1 cellular context compared by ENCODE assay signal in the genomic region with DNA sequence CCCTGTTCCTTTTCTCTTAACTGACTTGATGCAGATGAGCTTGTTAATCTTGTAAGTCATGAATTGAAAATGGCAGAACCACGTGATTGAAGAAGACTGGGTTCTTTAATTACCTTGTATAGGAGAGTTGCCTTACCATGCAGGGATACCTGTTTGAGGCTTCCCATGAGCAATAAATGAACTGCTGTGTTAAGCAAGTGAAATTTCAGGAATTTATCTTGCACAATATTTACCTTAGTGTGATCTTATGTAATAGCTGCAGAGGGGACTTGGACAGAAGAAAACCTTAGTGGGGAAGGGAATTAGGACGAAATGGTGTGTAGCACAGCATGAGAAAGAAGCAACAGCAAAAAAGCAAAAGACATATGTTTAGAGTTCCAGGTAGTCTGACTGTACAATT.
TF ChIP-seq lines count a peak whose summit lies in the region.

No MANE protein-coding gene starts in this region.

TF ChIP-seq in HepG2, 621 proteins besides CTCF, POLR2A, EP300 and RAD21 (continued from another document and continues in another):
- TF ChIP-seq, protein P1, sequence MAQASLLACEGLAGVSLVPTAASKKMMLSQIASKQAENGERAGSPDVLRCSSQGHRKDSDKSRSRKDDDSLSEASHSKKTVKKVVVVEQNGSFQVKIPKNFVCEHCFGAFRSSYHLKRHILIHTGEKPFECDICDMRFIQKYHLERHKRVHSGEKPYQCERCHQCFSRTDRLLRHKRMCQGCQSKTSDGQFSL (CRISPR knock-in tag; IDR thresholded peaks at IDR 0.05), result no peak
- TF ChIP-seq HNF4A (CRISPR knock-in tag; IDR thresholded peaks at IDR 0.05), result no peak
- TF ChIP-seq, protein P2, sequence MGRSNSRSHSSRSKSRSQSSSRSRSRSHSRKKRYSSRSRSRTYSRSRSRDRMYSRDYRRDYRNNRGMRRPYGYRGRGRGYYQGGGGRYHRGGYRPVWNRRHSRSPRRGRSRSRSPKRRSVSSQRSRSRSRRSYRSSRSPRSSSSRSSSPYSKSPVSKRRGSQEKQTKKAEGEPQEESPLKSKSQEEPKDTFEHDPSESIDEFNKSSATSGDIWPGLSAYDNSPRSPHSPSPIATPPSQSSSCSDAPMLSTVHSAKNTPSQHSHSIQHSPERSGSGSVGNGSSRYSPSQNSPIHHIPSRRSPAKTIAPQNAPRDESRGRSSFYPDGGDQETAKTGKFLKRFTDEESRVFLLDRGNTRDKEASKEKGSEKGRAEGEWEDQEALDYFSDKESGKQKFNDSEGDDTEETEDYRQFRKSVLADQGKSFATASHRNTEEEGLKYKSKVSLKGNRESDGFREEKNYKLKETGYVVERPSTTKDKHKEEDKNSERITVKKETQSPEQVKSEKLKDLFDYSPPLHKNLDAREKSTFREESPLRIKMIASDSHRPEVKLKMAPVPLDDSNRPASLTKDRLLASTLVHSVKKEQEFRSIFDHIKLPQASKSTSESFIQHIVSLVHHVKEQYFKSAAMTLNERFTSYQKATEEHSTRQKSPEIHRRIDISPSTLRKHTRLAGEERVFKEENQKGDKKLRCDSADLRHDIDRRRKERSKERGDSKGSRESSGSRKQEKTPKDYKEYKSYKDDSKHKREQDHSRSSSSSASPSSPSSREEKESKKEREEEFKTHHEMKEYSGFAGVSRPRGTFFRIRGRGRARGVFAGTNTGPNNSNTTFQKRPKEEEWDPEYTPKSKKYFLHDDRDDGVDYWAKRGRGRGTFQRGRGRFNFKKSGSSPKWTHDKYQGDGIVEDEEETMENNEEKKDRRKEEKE (IDR thresholded peaks at IDR 0.05), result no peak
- TF ChIP-seq MTF2 (CRISPR knock-in tag; IDR thresholded peaks at IDR 0.05; ENCODE audit: borderline replicate concordance), result no peak
- no peak for TF ChIP-seq ZNF431 (CRISPR knock-in tag; IDR thresholded peaks at IDR 0.05; ENCODE audit: borderline replicate concordance, low read depth)
- TF ChIP-seq ZNF546 (CRISPR knock-in tag; conservative IDR thresholded peaks at IDR 0.05), result no peak
- no peak for TF ChIP-seq FOXA1 (IDR thresholded peaks at IDR 0.05)
- peak; percentile 75; the same call in 1 of the 2 replicates for TF ChIP-seq FOXA1 (CRISPR knock-in tag; IDR thresholded peaks at IDR 0.05)
- TF ChIP-seq GATAD2A (CRISPR knock-in tag; IDR thresholded peaks at IDR 0.05), result peak; percentile 62
- TF ChIP-seq ZBTB46 (CRISPR knock-in tag; IDR thresholded peaks at IDR 0.05; ENCODE audit: borderline replicate concordance), result no peak
- TF ChIP-seq ATF6 (CRISPR knock-in tag; conservative IDR thresholded peaks at IDR 0.05), result no peak
- TF ChIP-seq ARID5B (CRISPR knock-in tag; IDR thresholded peaks at IDR 0.05), result peak; percentile 71
- no peak for TF ChIP-seq TBX2 (CRISPR knock-in tag; IDR thresholded peaks at IDR 0.05; ENCODE audit: borderline replicate concordance)
- peak; percentile 88 for TF ChIP-seq FOXA3 (CRISPR knock-in tag; IDR thresholded peaks at IDR 0.05)
- TF ChIP-seq ARID3A (IDR thresholded peaks at IDR 0.05; ENCODE audit: low read depth, low read length), result 0 out of 2 replicates have a peak, but pooled peaks have one; percentile 39
- TF ChIP-seq CENPT (CRISPR knock-in tag; IDR thresholded peaks at IDR 0.05; ENCODE audit: low read depth), result no peak
- no peak for TF ChIP-seq ASH2L (IDR thresholded peaks at IDR 0.05; ENCODE audit: insufficient read length, low read depth, low read length)
- no peak for TF ChIP-seq POLR2AphosphoS2 (IDR thresholded peaks at IDR 0.05; ENCODE audit: low read depth, low read length)
- no peak for TF ChIP-seq SIN3B (IDR thresholded peaks at IDR 0.05; ENCODE audit: low read length)
- no peak for TF ChIP-seq KAT8 (CRISPR knock-in tag; IDR thresholded peaks at IDR 0.05)
- TF ChIP-seq BCL6 (CRISPR knock-in tag; IDR thresholded peaks at IDR 0.05), result peak; percentile 66
- TF ChIP-seq RARA (CRISPR knock-in tag; IDR thresholded peaks at IDR 0.05), result 0 out of 2 replicates have a peak, but pooled peaks have one; percentile 37
- TF ChIP-seq CEBPG (CRISPR knock-in tag; IDR thresholded peaks at IDR 0.05), result peak; percentile 91
- TF ChIP-seq, protein P3, sequence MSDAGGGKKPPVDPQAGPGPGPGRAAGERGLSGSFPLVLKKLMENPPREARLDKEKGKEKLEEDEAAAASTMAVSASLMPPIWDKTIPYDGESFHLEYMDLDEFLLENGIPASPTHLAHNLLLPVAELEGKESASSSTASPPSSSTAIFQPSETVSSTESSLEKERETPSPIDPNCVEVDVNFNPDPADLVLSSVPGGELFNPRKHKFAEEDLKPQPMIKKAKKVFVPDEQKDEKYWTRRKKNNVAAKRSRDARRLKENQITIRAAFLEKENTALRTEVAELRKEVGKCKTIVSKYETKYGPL (CRISPR knock-in tag; IDR thresholded peaks at IDR 0.05), result 0 out of 2 replicates have a peak, but pooled peaks have one; percentile 70
- TF ChIP-seq ATF7-NPFF (CRISPR knock-in tag; IDR thresholded peaks at IDR 0.05; ENCODE audit: low read depth), result no peak
- no peak for TF ChIP-seq CREB3 (CRISPR knock-in tag; IDR thresholded peaks at IDR 0.05)
- TF ChIP-seq ZBTB4 (CRISPR knock-in tag; IDR thresholded peaks at IDR 0.05; ENCODE audit: borderline replicate concordance), result no peak
- TF ChIP-seq NRL (CRISPR knock-in tag; IDR thresholded peaks at IDR 0.05; ENCODE audit: borderline replicate concordance), result no peak
- TF ChIP-seq, protein P4, sequence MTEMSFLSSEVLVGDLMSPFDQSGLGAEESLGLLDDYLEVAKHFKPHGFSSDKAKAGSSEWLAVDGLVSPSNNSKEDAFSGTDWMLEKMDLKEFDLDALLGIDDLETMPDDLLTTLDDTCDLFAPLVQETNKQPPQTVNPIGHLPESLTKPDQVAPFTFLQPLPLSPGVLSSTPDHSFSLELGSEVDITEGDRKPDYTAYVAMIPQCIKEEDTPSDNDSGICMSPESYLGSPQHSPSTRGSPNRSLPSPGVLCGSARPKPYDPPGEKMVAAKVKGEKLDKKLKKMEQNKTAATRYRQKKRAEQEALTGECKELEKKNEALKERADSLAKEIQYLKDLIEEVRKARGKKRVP (CRISPR knock-in tag; IDR thresholded peaks at IDR 0.05), result peak in 1 of 2 experiments; percentile 73; a peak in 2 of 4 replicates
- TF ChIP-seq KDM5A (IDR thresholded peaks at IDR 0.05; ENCODE audit: borderline replicate concordance, low read length), result no peak
- TF ChIP-seq CEBPB (IDR thresholded peaks at IDR 0.05; ENCODE audit: borderline replicate concordance, low read depth, low read length), result peak; percentile 94
